In the genomic region with DNA sequence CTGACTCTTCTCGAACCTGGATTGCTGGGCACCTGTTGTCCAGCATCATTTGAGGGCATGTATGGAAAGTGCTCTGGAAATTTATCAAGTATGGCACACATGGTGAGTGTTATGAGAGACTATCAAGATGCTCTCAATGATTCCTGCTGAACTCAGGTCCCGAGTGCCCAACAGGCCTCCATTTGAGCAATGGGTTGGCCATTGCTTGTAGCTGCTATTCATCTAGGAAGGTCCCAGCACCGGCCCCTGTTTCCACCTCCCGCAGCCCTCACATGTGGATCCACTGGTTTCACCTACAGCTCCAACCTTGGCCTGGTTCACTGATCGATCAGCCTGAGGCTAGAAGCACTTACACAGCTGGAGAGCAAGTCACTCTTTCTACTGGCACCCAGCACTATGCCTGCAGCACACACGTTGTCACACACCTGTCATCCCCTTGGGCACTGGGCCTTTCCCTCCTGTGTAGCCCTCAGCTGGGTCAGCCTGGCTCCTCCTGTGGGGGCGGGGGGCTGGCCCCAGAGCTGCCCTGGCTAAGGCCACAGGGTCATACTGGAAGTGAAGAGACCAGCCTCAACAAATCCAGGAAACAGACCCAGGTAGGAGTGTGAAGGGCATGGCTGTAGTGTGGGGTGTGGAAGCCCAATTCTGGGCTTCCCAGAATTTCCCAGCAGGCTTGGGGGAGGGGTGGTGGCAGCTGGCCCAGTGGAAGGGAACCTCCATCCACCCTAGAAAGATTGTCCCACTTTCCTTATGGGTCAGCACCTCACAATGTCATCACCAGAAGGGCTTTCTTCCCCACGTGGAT, we compare ENCODE assay signal across 8 cellular contexts. TPM values are rescaled to one million over a fixed set of nuclear protein-coding genes. Genes with fewer than 3 reads are reported as not detected.
DNase-seq lines count a peak whose midpoint lies in the region; ATAC-seq, FAIRE-seq and TF ChIP-seq lines count a peak whose summit lies in the region.

No MANE protein-coding gene starts in this region.

- CTCF ChIA-PET in activated CD4-positive, alpha-beta T cell treated with anti-CD3 and anti-CD28 coated beads for 36 hours (lab: Charles Lee) = interaction anchor here (0.9 kb wide), 2 partner anchors 19 to 77 kb away, joined by 3 read pairs; no protein-coding TSS in a partner anchor

- no peak overlapping the region for H3K4me3 Mint-ChIP-seq in activated CD4-positive, alpha-beta T cell treated with anti-CD3 and anti-CD28 coated beads for 36 hours
- no peak overlapping the region for H3K4me3 Mint-ChIP-seq in activated CD4-positive, alpha-beta T cell treated with anti-CD3 and anti-CD28 coated beads, Interleukin-2, amount 10 ng/mL, durations not matched to agents 24 days and 14 days

- H3K27ac ChIP-seq in dorsolateral prefrontal cortex (peak overlapping the region in 54 of 59 donors; percentile 2 to 86 (median 66)), muscle layer of duodenum (ENCODE audit: low read length) (peak overlapping the region; percentile 53), upper lobe of right lung (peak overlapping the region; percentile 60)

- TF ChIP-seq POLR2A in GM12892 (IDR thresholded peaks at IDR 0.05; ENCODE audit: low read depth, low read length) = no peak

- intact Hi-C loops in activated CD4-positive, alpha-beta T cell treated with anti-CD3 and anti-CD28 coated beads for 36 hours (cut with DNase I, micrococcal nuclease) = loop anchor here in 1 of 2 experiments (1.0 to 10.0 kb wide), 2 partner anchors 284 to 721 kb away; no protein-coding TSS in a partner anchor
- intact Hi-C loops in activated CD4-positive, alpha-beta T cell treated with anti-CD3 and anti-CD28 coated beads, Interleukin-2, amount 10 ng/mL, durations not matched to agents 24 days and 14 days (cut with micrococcal nuclease) = loop anchor here (1.0 to 5.0 kb wide), 4 partner anchors 15 to 218 kb away; no protein-coding TSS in a partner anchor
- intact Hi-C loops in dorsolateral prefrontal cortex (cut with DNase I) (loop anchor here in 1 of 2 donors (5.0 kb wide), 1 partner anchor 64 kb away; no protein-coding TSS in a partner anchor), upper lobe of right lung (cut with DNase I) (no loop called here)

- TF ChIP-seq CTCF in dorsolateral prefrontal cortex (IDR thresholded peaks at IDR 0.05 in 54 of 56, conservative IDR thresholded peaks at IDR 0.05 in 2 of 56; ENCODE audit: low read depth in 1 of 56, partially characterized antibody in 56 of 56) (no peak), upper lobe of right lung (IDR thresholded peaks at IDR 0.05) (no peak)

- no peaks in the 10 kb centered on the region for H3K9me3 Mint-ChIP-seq in activated CD4-positive, alpha-beta T cell treated with anti-CD3 and anti-CD28 coated beads for 36 hours (ENCODE audit: low read depth)
- no peaks in the 10 kb centered on the region for H3K9me3 Mint-ChIP-seq in activated CD4-positive, alpha-beta T cell treated with anti-CD3 and anti-CD28 coated beads, Interleukin-2, amount 10 ng/mL, durations not matched to agents 24 days and 14 days

- peaks cover 34% of the 10 kb centered on the region for H3K4me1 Mint-ChIP-seq in activated CD4-positive, alpha-beta T cell treated with anti-CD3 and anti-CD28 coated beads for 36 hours
- peaks cover 28% of the 10 kb centered on the region for H3K4me1 Mint-ChIP-seq in activated CD4-positive, alpha-beta T cell treated with anti-CD3 and anti-CD28 coated beads, Interleukin-2, amount 10 ng/mL, durations not matched to agents 24 days and 14 days

- H3K36me3 ChIP-seq in muscle layer of duodenum (ENCODE audit: control insufficient read depth in 1 of 2, insufficient read depth in 2 of 2, low read length in 2 of 2) = no peaks in the 10 kb centered on the region
- no peaks in the 10 kb centered on the region for H3K36me3 ChIP-seq in upper lobe of right lung

- H3K27me3 Mint-ChIP-seq in activated CD4-positive, alpha-beta T cell treated with anti-CD3 and anti-CD28 coated beads for 36 hours = peaks cover 6% of the 10 kb centered on the region
- H3K27me3 Mint-ChIP-seq in activated CD4-positive, alpha-beta T cell treated with anti-CD3 and anti-CD28 coated beads, Interleukin-2, amount 10 ng/mL, durations not matched to agents 24 days and 14 days = no peaks in the 10 kb centered on the region

- no peak for FAIRE-seq in GM12892 (lab: Jason Lieb, UNC)

- in situ Hi-C loops in G401 (cut with HindIII; ENCODE audit: low sequenced_read_pairs) = no loop called here

- H3K4me3 ChIP-seq in dorsolateral prefrontal cortex = no peak overlapping the region
- no peak overlapping the region for H3K4me3 ChIP-seq in muscle layer of duodenum (ENCODE audit: low read depth in 1 of 2, low read length in 2 of 2)
- no peak overlapping the region for H3K4me3 ChIP-seq in upper lobe of right lung

- H3K36me3 Mint-ChIP-seq in activated CD4-positive, alpha-beta T cell treated with anti-CD3 and anti-CD28 coated beads for 36 hours (ENCODE audit: low read depth) = no peaks in the 10 kb centered on the region
- H3K36me3 Mint-ChIP-seq in activated CD4-positive, alpha-beta T cell treated with anti-CD3 and anti-CD28 coated beads, Interleukin-2, amount 10 ng/mL, durations not matched to agents 24 days and 14 days (ENCODE audit: low read depth) = no peaks in the 10 kb centered on the region

- no peaks in the 10 kb centered on the region for H3K27me3 ChIP-seq in dorsolateral prefrontal cortex
- H3K27me3 ChIP-seq in muscle layer of duodenum (ENCODE audit: low read depth, low read length) = no peaks in the 10 kb centered on the region
- no peaks in the 10 kb centered on the region for H3K27me3 ChIP-seq in upper lobe of right lung

- no peak for DNase-seq in activated CD4-positive, alpha-beta T cell treated with anti-CD3 and anti-CD28 coated beads for 36 hours
- no peak for DNase-seq in activated CD4-positive, alpha-beta T cell treated with anti-CD3 and anti-CD28 coated beads, Interleukin-2, amount 10 ng/mL, durations not matched to agents 24 days and 14 days
- no peak for DNase-seq in dorsolateral prefrontal cortex
- no peak for DNase-seq in upper lobe of right lung
- no peak for DNase-seq in GM12892 (ENCODE audit: insufficient read length)
- no peak for DNase-seq in G401 (ENCODE audit: low spot score)

- H3K9me3 ChIP-seq in muscle layer of duodenum (ENCODE audit: control insufficient read depth in 1 of 2, low read length in 2 of 2) (no peaks in the 10 kb centered on the region), upper lobe of right lung (no peaks in the 10 kb centered on the region)

- POLR2A ChIA-PET in activated CD4-positive, alpha-beta T cell treated with anti-CD3 and anti-CD28 coated beads for 36 hours (lab: Charles Lee) = no interaction called here

- H3K4me1 ChIP-seq in muscle layer of duodenum (ENCODE audit: control insufficient read depth in 1 of 2, insufficient read depth in 2 of 2, low read length in 2 of 2) (peaks cover 25 to 36% of the 10 kb centered on the region in 2 donors), upper lobe of right lung (peaks cover 39% of the 10 kb centered on the region)

- ATAC-seq in activated CD4-positive, alpha-beta T cell treated with anti-CD3 and anti-CD28 coated beads for 36 hours = no peak
- ATAC-seq in upper lobe of right lung = peak; percentile 14
- ATAC-seq in GM21737 (IDR thresholded peaks at IDR 0.05; ENCODE audit: unreplicated experiment) = no peak

- H3K27ac Mint-ChIP-seq in activated CD4-positive, alpha-beta T cell treated with anti-CD3 and anti-CD28 coated beads for 36 hours = peak overlapping the region; percentile 53
- H3K27ac Mint-ChIP-seq in activated CD4-positive, alpha-beta T cell treated with anti-CD3 and anti-CD28 coated beads, Interleukin-2, amount 10 ng/mL, durations not matched to agents 24 days and 14 days = no peak overlapping the region

RNA-seq across cellular contexts. Expression of gene SMAD3, which starts 41.7 kb away (rescaled TPM):
- 10 to 100 TPM; 33.7 to 40.8 TPM for total RNA-seq in activated CD4-positive, alpha-beta T cell treated with anti-CD3 and anti-CD28 coated beads for 36 hours
- 59.9 and 61.6 TPM in 2 replicates for total RNA-seq in activated CD4-positive, alpha-beta T cell treated with anti-CD3 and anti-CD28 coated beads, Interleukin-2, amount 10 ng/mL, durations not matched to agents 24 days and 14 days
- 10 to 100 TPM; 14.8 to 63.4 (median 37.5) TPM for total RNA-seq in dorsolateral prefrontal cortex
- total RNA-seq in upper lobe of right lung = 31.6 TPM
- 20.6 TPM for polyA plus RNA-seq in GM12892 (2012; ENCODE audit: missing spikeins)
- 11.1 and 21.9 TPM in 2 replicates for total RNA-seq in G401 (2014; rRNA removed; shearing (Covaris generic))
